8 cellular contexts compared by ENCODE assay signal in genomic region chr6:149319413-149319812, GRCh38. TPM values are rescaled to one million over a fixed set of nuclear protein-coding genes. Genes with fewer than 3 reads are reported as not detected.
A peak's percentile ranks its signal among the peaks of the same experiment; 100 is the strongest.
DNase-seq lines count a peak whose midpoint lies in the region; ATAC-seq and TF ChIP-seq lines count a peak whose summit lies in the region.

No MANE protein-coding gene starts in this region.

- intact Hi-C loops in A673 (cut with micrococcal nuclease; ENCODE audit: unreplicated experiment) = loop anchor here (5.0 kb wide), 1 partner anchor 98 kb away; no protein-coding TSS in a partner anchor

- H3K4me3 ChIP-seq in A673 (ENCODE audit: low read depth, low read length, poor library complexity, severe bottlenecking) (peak overlapping the region; percentile 93), HL-60 (replicated peaks; ENCODE audit: insufficient read depth, low read length) (peak overlapping the region; percentile 88), muscle layer of duodenum (ENCODE audit: low read depth in 1 of 2, low read length in 2 of 2) (peak overlapping the region; percentile 83 to 90)

- peak overlapping the region; percentile 89 for H3K4me3 Mint-ChIP-seq in central memory CD8-positive, alpha-beta T cell

- H3K9me3 ChIP-seq in A673 (ENCODE audit: low read depth, low read length, poor library complexity, severe bottlenecking) = no peaks in the 10 kb centered on the region
- H3K9me3 ChIP-seq in muscle layer of duodenum (ENCODE audit: control insufficient read depth in 1 of 2, low read length in 2 of 2) = no peaks in the 10 kb centered on the region

- DNase-seq in A673 (ENCODE audit: low spot score) = no peak
- no peak for DNase-seq in HL-60 (ENCODE audit: low read depth in 1 of 2, low spot score in 1 of 2)
- no peak for DNase-seq in central memory CD8-positive, alpha-beta T cell (ENCODE audit: low spot score in 2 of 2)
- no peak for DNase-seq in GM13976 (ENCODE audit: low spot score)
- no peak for DNase-seq in cortex of kidney (lab: John Stamatoyannopoulos, UW)
- no peak for DNase-seq in activated effector memory CD4-positive, alpha-beta T cell treated with anti-CD3 and anti-CD28 coated beads, Interleukin-2, amount 50 U/mL, for 16 hours

- no TSS peak for BruUV-seq in A673 (replicated peaks; lab: Mats Ljungman, UMichigan)

- H3K27ac ChIP-seq in A673 (ENCODE audit: low read depth, low read length, poor library complexity, severe bottlenecking) (peak overlapping the region; percentile 96), HL-60 (replicated peaks) (peak overlapping the region; percentile 89), muscle layer of duodenum (ENCODE audit: low read length) (peak overlapping the region; percentile 76)

- CTCF ChIA-PET in A673 (lab: Charles Lee) = no interaction called here

- no peaks in the 10 kb centered on the region for H3K36me3 ChIP-seq in A673 (ENCODE audit: insufficient read depth, low read length, poor library complexity, severe bottlenecking)
- peaks cover 0 to 4% of the 10 kb centered on the region in 2 donors for H3K36me3 ChIP-seq in muscle layer of duodenum (ENCODE audit: control insufficient read depth in 1 of 2, insufficient read depth in 2 of 2, low read length in 2 of 2)

- H3K4me1 Mint-ChIP-seq in central memory CD8-positive, alpha-beta T cell = peaks cover 46% of the 10 kb centered on the region

- TF ChIP-seq CTCF in A673 (conservative IDR thresholded peaks at IDR 0.05; ENCODE audit: low read depth, low read length) (no peak), HL-60 (IDR thresholded peaks at IDR 0.05; ENCODE audit: insufficient read depth, low read length) (no peak), GM13976 (IDR thresholded peaks at IDR 0.05; ENCODE audit: borderline replicate concordance, control extremely low read depth, extremely low read depth, insufficient read depth, missing control alignments) (no peak)

- H3K27ac Mint-ChIP-seq in central memory CD8-positive, alpha-beta T cell (ENCODE audit: low read depth) = peak overlapping the region; percentile 10

- ATAC-seq in central memory CD8-positive, alpha-beta T cell (replicated peaks; ENCODE audit: extremely low read depth, poor library complexity, severe bottlenecking) = no peak
- no peak for ATAC-seq in HG03571 (IDR thresholded peaks at IDR 0.05; ENCODE audit: unreplicated experiment)

- peaks cover 19% of the 10 kb centered on the region for H3K36me3 Mint-ChIP-seq in central memory CD8-positive, alpha-beta T cell (ENCODE audit: insufficient read depth)

- H3K27me3 Mint-ChIP-seq in central memory CD8-positive, alpha-beta T cell = no peaks in the 10 kb centered on the region

- H3K4me1 ChIP-seq in A673 (ENCODE audit: insufficient read depth, low read length, poor library complexity, severe bottlenecking) (peaks cover 31% of the 10 kb centered on the region), muscle layer of duodenum (ENCODE audit: control insufficient read depth in 1 of 2, insufficient read depth in 2 of 2, low read length in 2 of 2) (peaks cover 6 to 22% of the 10 kb centered on the region in 2 donors)

- no peaks in the 10 kb centered on the region for H3K9me3 Mint-ChIP-seq in central memory CD8-positive, alpha-beta T cell

- H3K27me3 ChIP-seq in A673 (replicated peaks; ENCODE audit: insufficient read depth, low read depth, low read length, poor library complexity) (peaks cover 4% of the 10 kb centered on the region), HL-60 (ENCODE audit: insufficient read depth, poor library complexity, severe bottlenecking) (no peaks in the 10 kb centered on the region), muscle layer of duodenum (ENCODE audit: low read depth, low read length) (no peaks in the 10 kb centered on the region)

- in situ Hi-C loops in GM13976 (cut with MboI; ENCODE audit: low sequenced_read_pairs, unreplicated experiment) = no loop called here

- POLR2A ChIA-PET in A673 (lab: Charles Lee; ENCODE audit: low non-redundant PET) = interaction anchor here (0.7 kb wide), 1 partner anchor 241 kb away, joined by 4 read pairs; no protein-coding TSS in a partner anchor

RNA-seq across cellular contexts. Expression of gene TAB2, which starts 1.9 kb away (rescaled TPM):
- 49.3 and 52.2 TPM in 2 replicates for total RNA-seq in A673 (2021)
